ENCODE assay signal across 18 cellular contexts in the genomic region with DNA sequence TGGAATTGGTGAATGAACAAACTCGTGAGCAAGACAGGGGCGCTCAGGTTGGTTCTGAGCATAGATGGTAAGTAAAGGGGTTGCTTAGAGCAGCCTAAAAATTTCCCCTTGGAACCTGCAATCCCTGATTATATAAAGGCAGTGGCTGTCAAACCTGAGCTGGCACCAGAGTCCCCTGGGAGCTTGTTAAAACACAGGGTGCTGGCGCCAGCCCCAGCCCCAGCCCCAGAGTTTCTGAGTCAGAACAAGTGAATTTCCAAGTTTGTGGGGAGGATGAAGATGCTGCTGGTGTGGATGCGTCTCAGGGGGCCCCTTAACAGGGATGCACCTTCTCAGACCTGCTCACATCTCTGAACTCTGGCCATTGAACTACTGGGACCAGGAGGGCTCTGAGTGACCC.
"Had no signal": no experiment of that assay in that cellular context is flagged by ENCODE, and none has a peak within 500 bp of the region (broad histone marks: within the 10 kb centered on the region; RNA-seq: fewer than 3 reads in every experiment).

No MANE protein-coding gene starts in this region.

- FAIRE-seq: islet of Langerhans had no signal

- H3K27ac ChIP-seq: colonic mucosa, esophagus muscularis mucosa, lower lobe of right lung, ovary, transverse colon, vagina had no signal

- H3K27me3 ChIP-seq: colonic mucosa, ovary, transverse colon, vagina had no signal

- H3K4me3 ChIP-seq: colonic mucosa, esophagus muscularis mucosa, lower lobe of right lung, ovary, transverse colon, vagina had no signal

- DNase-seq: activated B cell treated with CpG ODN at 0.5 μM for 24 hours; activated CD4-positive, alpha-beta T cell treated with anti-CD3 and anti-CD28 coated beads, Interleukin-2, amount 10 ng/mL, durations not matched to agents 24 days and 14 days; activated naive CD4-positive, alpha-beta T cell treated with anti-CD3 and anti-CD28 coated beads for 36 hours; caudate nucleus; colonic mucosa; effector CD4-positive, alpha-beta T cell; left colon; lower lobe of right lung; ovary; stimulated activated CD4-positive, alpha-beta T cell treated with anti-CD3 and anti-CD28 coated beads, Interleukin-12 subunit alpha, Interleukin-12 subunit beta, amount 100 ng/mL, for 4 hours; stimulated activated CD4-positive, alpha-beta T cell treated with anti-CD3 and anti-CD28 coated beads, Interleukin-2, amount 100 ng/mL, for 24 hours; T-helper 1 cell; transverse colon had no signal

- H3K9me3 ChIP-seq: colonic mucosa, esophagus muscularis mucosa, lower lobe of right lung, ovary, transverse colon, vagina had no signal

- ATAC-seq: activated T-helper 17 cell treated with anti-CD3 and anti-CD28 coated beads, Interleukin-2, amount 50 U/mL, for 72 hours; left colon; stimulated activated effector memory CD8-positive, alpha-beta T cell treated with anti-CD3 and anti-CD28 coated beads, Interleukin-12 subunit alpha, Interleukin-12 subunit beta, amount 100 ng/mL, for 72 hours had no signal

- H3K36me3 ChIP-seq: colonic mucosa, lower lobe of right lung, ovary, transverse colon, vagina had no signal

- H3K4me1 ChIP-seq: colonic mucosa, esophagus muscularis mucosa, lower lobe of right lung, transverse colon, vagina had no signal
